ENCODE assay signal across 28 cellular contexts in genomic region chr17:58639681-58640080, GRCh38. TPM values are rescaled to one million over a fixed set of nuclear protein-coding genes. Genes with fewer than 3 reads are reported as not detected.
"Had no signal": no experiment of that assay in that cellular context is flagged by ENCODE, and none has a peak within 500 bp of the region (broad histone marks: within the 10 kb centered on the region; RNA-seq: fewer than 3 reads in every experiment).

No MANE protein-coding gene starts in this region.

- H3K4me3 ChIP-seq: colonic mucosa, coronary artery, dorsolateral prefrontal cortex, esophagus muscularis mucosa, esophagus squamous epithelium, gastrocnemius medialis, gastroesophageal sphincter, heart left ventricle, heart right ventricle had no signal

- H3K9me3 ChIP-seq: colonic mucosa, esophagus muscularis mucosa, esophagus squamous epithelium, gastrocnemius medialis, gastroesophageal sphincter, heart left ventricle, heart right ventricle had no signal

- DNase-seq: colonic mucosa; cortex of kidney; dermis blood vessel endothelial cell; dorsolateral prefrontal cortex; effector CD4-positive, alpha-beta T cell; effector CD8-positive, alpha-beta T cell; effector memory CD4-positive, alpha-beta T cell; effector memory CD8-positive, alpha-beta T cell; endodermal cell; erythroblast; esophagus squamous epithelium; foreskin fibroblast; foreskin keratinocyte; foreskin melanocyte; gastrocnemius medialis; glutamatergic neuron; head of caudate nucleus; heart left ventricle; heart right ventricle had no signal

- H3K36me3 ChIP-seq: colonic mucosa, esophagus muscularis mucosa, esophagus squamous epithelium, gastrocnemius medialis, gastroesophageal sphincter, heart left ventricle, heart right ventricle had no signal

- FAIRE-seq: colon, endometrium, endothelial cell of umbilical vein, frontal cortex had no signal

- H3K4me1 ChIP-seq: colonic mucosa, esophagus muscularis mucosa, esophagus squamous epithelium, gastrocnemius medialis, gastroesophageal sphincter, heart left ventricle had no signal

- ATAC-seq: effector memory CD8-positive, alpha-beta T cell; foreskin keratinocyte; gastrocnemius medialis; gastroesophageal sphincter; heart left ventricle; heart right ventricle had no signal

- H3K27ac ChIP-seq: colonic mucosa, coronary artery, dorsolateral prefrontal cortex, epithelial cell of prostate, esophagus muscularis mucosa, esophagus squamous epithelium, foreskin keratinocyte, gastrocnemius medialis, gastroesophageal sphincter, heart left ventricle, heart right ventricle had no signal

- H3K27me3 ChIP-seq: colonic mucosa, dorsolateral prefrontal cortex, esophagus muscularis mucosa, esophagus squamous epithelium, gastrocnemius medialis, gastroesophageal sphincter, heart left ventricle, heart right ventricle had no signal

RNA-seq across cellular contexts. Expression of gene TEX14, which starts 52.2 kb away (rescaled TPM):
- total RNA-seq: endothelial cell of umbilical vein, gastrocnemius medialis, glomerular endothelial cell had no signal
- polyA plus RNA-seq: foreskin keratinocyte had no signal
